1 cellular context compared by ENCODE assay signal in genomic region chr5:127023552-127024191, GRCh38. TPM values are rescaled to one million over a fixed set of nuclear protein-coding genes. Genes with fewer than 3 reads are reported as not detected.
"Had no signal": no experiment of that assay in that cellular context is flagged by ENCODE, and none has a peak within 500 bp of the region (broad histone marks: within the 10 kb centered on the region; RNA-seq: fewer than 3 reads in every experiment).

No MANE protein-coding gene starts in this region.

RNA-seq across cellular contexts. Expression of gene C5orf63, which starts 49.6 kb away (rescaled TPM):
- total RNA-seq: smooth muscle cell had no signal
